Comparison of ENCODE assay signal across 24 cellular contexts in the genomic region with DNA sequence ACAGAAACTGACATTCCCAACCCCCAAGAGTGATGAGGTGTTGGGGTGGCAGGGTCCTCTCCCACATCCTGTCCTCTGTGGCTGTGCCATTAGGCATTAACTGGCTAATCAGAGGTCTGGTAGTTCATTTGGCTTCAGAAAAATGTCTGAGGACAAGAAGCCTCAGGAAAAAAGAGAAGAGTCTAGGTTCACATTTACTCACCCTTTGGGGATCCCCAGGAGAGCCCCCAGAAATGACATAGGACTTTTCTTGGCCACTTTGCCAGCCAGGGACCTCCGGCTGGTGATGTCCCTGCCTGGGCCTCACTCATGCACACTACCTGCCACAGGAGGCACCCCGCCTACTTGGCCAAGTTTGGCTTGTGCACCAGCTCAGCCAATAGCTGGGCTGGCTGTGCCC.
DNase-seq lines count a peak whose midpoint lies in the region; ATAC-seq and TF ChIP-seq lines count a peak whose summit lies in the region.
"Had no signal": no experiment of that assay in that cellular context is flagged by ENCODE, and none has a peak within 500 bp of the region (broad histone marks: within the 10 kb centered on the region; RNA-seq: fewer than 3 reads in every experiment).

No MANE protein-coding gene starts in this region.

- no peak overlapping the region for H3K27ac ChIP-seq in neural progenitor cell
- H3K27ac ChIP-seq: C4-2B, HL-60 had no signal

- no peaks in the 10 kb centered on the region for H3F3A ChIP-seq in neural progenitor cell (ENCODE audit: low read depth)

- H3K4me3 ChIP-seq in neural progenitor cell = no peak overlapping the region
- H3K4me3 ChIP-seq: K562, MG63 had no signal

- H3K4me1 Mint-ChIP-seq in neural progenitor cell = peaks cover 3% of the 10 kb centered on the region
- H3K4me1 Mint-ChIP-seq: CD8-positive, alpha-beta memory T cell had no signal

- no peaks in the 10 kb centered on the region for H3K79me2 ChIP-seq in neural progenitor cell (ENCODE audit: low read depth)

- H3K27me3 ChIP-seq in neural progenitor cell = no peaks in the 10 kb centered on the region
- H3K27me3 ChIP-seq: MG63 had no signal

- H3K36me3 ChIP-seq in neural progenitor cell = no peaks in the 10 kb centered on the region
- H3K36me3 ChIP-seq: MG63 had no signal

- peak overlapping the region; percentile 43 for H3K27ac Mint-ChIP-seq in neural progenitor cell
- H3K27ac Mint-ChIP-seq: CD8-positive, alpha-beta memory T cell had no signal

- ATAC-seq in GM18502 (IDR thresholded peaks at IDR 0.05; ENCODE audit: poor library complexity, unreplicated experiment) (peak; percentile 54), GM21447 (IDR thresholded peaks at IDR 0.05; ENCODE audit: unreplicated experiment) (peak; percentile 46), HG03432 (IDR thresholded peaks at IDR 0.05; ENCODE audit: unreplicated experiment) (peak; percentile 52), HG03520 (IDR thresholded peaks at IDR 0.05; ENCODE audit: unreplicated experiment) (no peak), GM21390 (IDR thresholded peaks at IDR 0.05; ENCODE audit: unreplicated experiment) (no peak)
- ATAC-seq: HepG2, K562, Panc1, SK-N-SH treated with all-trans-retinoic acid at 6 μM for 48 hours had no signal

- no peak overlapping the region for H3K4me3 Mint-ChIP-seq in neural progenitor cell
- H3K4me3 Mint-ChIP-seq: CD8-positive, alpha-beta memory T cell had no signal

- H3K9me3 ChIP-seq in neural progenitor cell (ENCODE audit: low read depth) = peaks cover 10% of the 10 kb centered on the region
- H3K9me3 ChIP-seq: MG63 had no signal

- no peaks in the 10 kb centered on the region for H3K27me3 Mint-ChIP-seq in neural progenitor cell (ENCODE audit: insufficient read depth, low read depth)
- H3K27me3 Mint-ChIP-seq: CD8-positive, alpha-beta memory T cell had no signal

- no peaks in the 10 kb centered on the region for H4K20me1 ChIP-seq in neural progenitor cell (ENCODE audit: low read depth)

- no peak for DNase-seq in neural progenitor cell (ENCODE audit: low spot score)
- no peak for DNase-seq in NCI-H446 treated with DMSO at 0.1 percent for 48 hours (lab: John Stamatoyannopoulos, UW)
- DNase-seq in AML-193 (lab: John Stamatoyannopoulos, UW) = no peak
- DNase-seq: Calu3; CD8-positive, alpha-beta memory T cell; DMS153; MG63; NCI-H1417; NCI-H1694 treated with DMSO at 0.1 percent for 48 hours; NCI-H2107; NCI-H510A treated with DMSO at 0.1 percent for 48 hours; NCI-H748 treated with DMSO at 0.1 percent for 48 hours; SIG-M5 had no signal

- H3K9me3 Mint-ChIP-seq in neural progenitor cell = peaks cover 8% of the 10 kb centered on the region

- no peak overlapping the region for H3K4me2 ChIP-seq in neural progenitor cell

- no peak overlapping the region for H2AFZ ChIP-seq in neural progenitor cell (replicated peaks)

- no peak overlapping the region for H3K9ac ChIP-seq in neural progenitor cell

- H3K4me1 ChIP-seq in neural progenitor cell = peaks cover 7% of the 10 kb centered on the region

- no peaks in the 10 kb centered on the region for H3K36me3 Mint-ChIP-seq in neural progenitor cell
- H3K36me3 Mint-ChIP-seq: CD8-positive, alpha-beta memory T cell had no signal

- no peak for TF ChIP-seq CTCF in neural progenitor cell (IDR thresholded peaks at IDR 0.05)

Comparison
In these comparisons a context has a peak if more than half of its experiments do, and no peak if none do; other contexts are left out.
1. ATAC-seq: peak in GM18502 (single experiment), GM21447 (single experiment) and HG03432 (single experiment); none in HG03520 (single experiment) and GM21390 (single experiment).